10 cellular contexts compared by ENCODE assay signal in genomic region chr19:35006007-35006341, GRCh38. TPM values are rescaled to one million over a fixed set of nuclear protein-coding genes. Genes with fewer than 3 reads are reported as not detected.
DNase-seq lines count a peak whose midpoint lies in the region; ATAC-seq and TF ChIP-seq lines count a peak whose summit lies in the region.
"Not testable (repeated sequence)": the region's sequence is repeated elsewhere in the genome, so short reads cannot be mapped to it uniquely, and the experiment has no call there.
"Had no signal": no experiment of that assay in that cellular context is flagged by ENCODE, and none has a peak within 500 bp of the region (broad histone marks: within the 10 kb centered on the region; RNA-seq: fewer than 3 reads in every experiment).

No MANE protein-coding gene starts in this region.

- TF ChIP-seq EP300 in stomach (IDR thresholded peaks at IDR 0.05): not testable (repeated sequence)

- CTCF ChIA-PET in CD4-positive, alpha-beta memory T cell (lab: Charles Lee; ENCODE audit: partially characterized antibody): interaction anchor here (1.0 to 1.4 kb wide), 2 partner anchors 9 to 33 kb away, joined by 3 to 4 read pairs; no protein-coding TSS in a partner anchor
- CTCF ChIA-PET in WTC11 (lab: Charles Lee): not testable (repeated sequence)

- H3K27me3 ChIP-seq in CD4-positive, alpha-beta memory T cell (ENCODE audit: insufficient read depth, low read length); adrenal gland; stomach: not testable (repeated sequence)

- TF ChIP-seq POLR2A in adrenal gland (IDR thresholded peaks at IDR 0.05); stomach (IDR thresholded peaks at IDR 0.05): not testable (repeated sequence)

- DNase-seq in CD4-positive, alpha-beta memory T cell; WTC11 (ENCODE audit: low spot score); adrenal gland; nephron progenitor cell; stomach: not testable (repeated sequence)
- DNase-seq in Right ventricle myocardium inferior (ENCODE audit: missing footprints): peak; percentile 15

- peak overlapping the region in 6 of 7 donors; percentile 10 to 76 (median 36) for H3K27ac Mint-ChIP-seq in CD4-positive, alpha-beta memory T cell
- H3K27ac Mint-ChIP-seq in WTC11 (peak overlapping the region; percentile 72; the same call in 1 of the 2 replicates), nephron progenitor cell (peak overlapping the region; percentile 48)

- TF ChIP-seq CTCF in WTC11 (IDR thresholded peaks at IDR 0.05); adrenal gland (IDR thresholded peaks at IDR 0.05); nephron progenitor cell (IDR thresholded peaks at IDR 0.05); stomach (IDR thresholded peaks at IDR 0.05): not testable (repeated sequence)

- H3K4me3 Mint-ChIP-seq in CD4-positive, alpha-beta memory T cell; WTC11; nephron progenitor cell: not testable (repeated sequence)

- not testable (repeated sequence) for H3K9me3 Mint-ChIP-seq in CD4-positive, alpha-beta memory T cell; WTC11; nephron progenitor cell

- H3K36me3 ChIP-seq in CD4-positive, alpha-beta memory T cell (ENCODE audit: insufficient read depth, low read length): peaks cover 33% of the 10 kb centered on the region
- peaks cover 0 to 17% of the 10 kb centered on the region in 2 donors for H3K36me3 ChIP-seq in adrenal gland (replicated peaks in 1 of 2)
- H3K36me3 ChIP-seq in stomach: peaks cover 17 to 48% (median 33%) of the 10 kb centered on the region in 4 donors

- H3K36me3 Mint-ChIP-seq in CD4-positive, alpha-beta memory T cell: peaks cover 5 to 49% of the 10 kb centered on the region in 2 donors
- H3K36me3 Mint-ChIP-seq in WTC11 (peaks cover 57% of the 10 kb centered on the region), nephron progenitor cell (ENCODE audit: low read depth) (peaks cover 28% of the 10 kb centered on the region)

- intact Hi-C loops in CD4-positive, alpha-beta memory T cell (cut with micrococcal nuclease); adrenal gland (cut with DNase I); Right ventricle myocardium inferior (cut with DNase I); stomach (cut with DNase I; ENCODE audit: low total_unique reads): not testable (repeated sequence)

- not testable (repeated sequence) for H3K9me3 ChIP-seq in CD4-positive, alpha-beta memory T cell (ENCODE audit: control insufficient read depth in 1 of 2, low read length in 2 of 2); adrenal gland (replicated peaks in 1 of 3); stomach

- 43 to 66% (median 60%) methylated on average over 6 of the region's 6 CpGs for WGBS in adrenal gland, 4 donors
- 33 to 60% (median 47%) methylated on average over 5 to 6 of the region's 6 CpGs for WGBS in stomach, 5 donors

- H3K27me3 Mint-ChIP-seq in CD4-positive, alpha-beta memory T cell; WTC11 (ENCODE audit: low read depth); nephron progenitor cell (ENCODE audit: low read depth, poor library complexity): not testable (repeated sequence)

- peaks cover 60% of the 10 kb centered on the region for H3K4me1 ChIP-seq in CD4-positive, alpha-beta memory T cell (ENCODE audit: insufficient read depth, low read length)
- H3K4me1 ChIP-seq in adrenal gland (replicated peaks in 1 of 2): peaks cover 60 to 64% of the 10 kb centered on the region in 2 donors
- peaks cover 50 to 83% (median 64%) of the 10 kb centered on the region in 4 donors for H3K4me1 ChIP-seq in stomach

- ATAC-seq in WTC11, Right ventricle myocardium inferior: not testable (repeated sequence)

- H3K4me1 Mint-ChIP-seq in CD4-positive, alpha-beta memory T cell: peaks cover 41 to 78% (median 52%) of the 10 kb centered on the region in 4 donors
- peaks cover 43% of the 10 kb centered on the region for H3K4me1 Mint-ChIP-seq in WTC11
- H3K4me1 Mint-ChIP-seq in nephron progenitor cell: peaks cover 36% of the 10 kb centered on the region

- POLR2A ChIA-PET in CD4-positive, alpha-beta memory T cell (lab: Charles Lee; ENCODE audit: partially characterized antibody): interaction anchor here (1.2 to 13.7 kb wide), 3 partner anchors 6 to 14 kb away, joined by 3 to 282 read pairs (median 5); partner anchors contain the start of gene GRAMD1A
- POLR2A ChIA-PET in WTC11 (lab: Charles Lee): not testable (repeated sequence)

- not testable (repeated sequence) for H3K27ac ChIP-seq in CD4-positive, alpha-beta memory T cell (ENCODE audit: low read depth, low read length)
- H3K27ac ChIP-seq in adrenal gland (peak overlapping the region; percentile 65 to 81 (median 73)), stomach (peak overlapping the region; percentile 44 to 99 (median 59))

- H3K4me3 ChIP-seq in CD4-positive, alpha-beta memory T cell (ENCODE audit: low read length in 2 of 2); adrenal gland; stomach: not testable (repeated sequence)

RNA-seq across cellular contexts. Expression of gene GRAMD1A, which starts 5.9 kb away (rescaled TPM):
- 100 to 1,000 TPM; 205 to 221 TPM for total RNA-seq in CD4-positive, alpha-beta memory T cell
- 10 to 100 TPM; 16.3 to 55.4 TPM for polyA plus RNA-seq in CD4-positive, alpha-beta memory T cell
- total RNA-seq in WTC11 (2021) (235 to 389 TPM (median 236 TPM) in 3 replicates), adrenal gland (100 to 1,000 TPM in 1 of 8 donors, 10 to 100 TPM in 7; 42.4 to 101 (median 81.5) TPM), Right ventricle myocardium inferior (25.8 TPM), stomach (10 to 100 TPM; 39.7 to 74.1 (median 48.1) TPM)
- polyA plus RNA-seq in adrenal gland (100 to 1,000 TPM in 1 of 3 donors, 10 to 100 TPM in 2; 41.5 to 125 (median 74.9) TPM), stomach (10 to 100 TPM; 29.8 to 52.2 (median 34.4) TPM)

RNA-seq across cellular contexts. Expression of gene SCN1B, which starts 24.3 kb away (rescaled TPM):
- 1 to 10 TPM; 1.4 to 1.5 TPM for total RNA-seq in CD4-positive, alpha-beta memory T cell
- under 1 TPM in 1 of 2 donors, not detected in 1; 0.64 TPM for polyA plus RNA-seq in CD4-positive, alpha-beta memory T cell
- total RNA-seq in WTC11 (2021) (4.4 to 8.0 TPM (median 4.8 TPM) in 3 replicates), adrenal gland (10 to 100 TPM in 6 of 8 donors, 1 to 10 TPM in 2; 9.5 to 34.5 (median 15.8) TPM), Right ventricle myocardium inferior (44.3 TPM), stomach (10 to 100 TPM in 1 of 5 donors, 1 to 10 TPM in 3, not detected in 1; 1.3 to 36.6 (median 3.5) TPM)
- polyA plus RNA-seq in adrenal gland (10 to 100 TPM in 2 of 3 donors, 1 to 10 TPM in 1; 4.4 to 13.2 (median 11.6) TPM), stomach (1 to 10 TPM; 3.7 to 8.6 (median 6.1) TPM)

RNA-seq across cellular contexts. Expression of gene HPN, which starts 35.5 kb away (rescaled TPM):
- under 1 TPM in 1 of 2 experiments, not detected in 1; 0.15 TPM for total RNA-seq in CD4-positive, alpha-beta memory T cell
- polyA plus RNA-seq in CD4-positive, alpha-beta memory T cell: under 1 TPM in 1 of 2 donors, not detected in 1; 0.57 TPM
- total RNA-seq in WTC11 (2021): 20.8 to 35.5 TPM (median 34.6 TPM) in 3 replicates
- 1 to 10 TPM in 2 of 8 donors, under 1 TPM in 5, not detected in 1; 0.20 to 2.6 (median 0.87) TPM for total RNA-seq in adrenal gland
- 1 to 10 TPM in 1 of 3 donors, under 1 TPM in 1, not detected in 1; 0.88 to 1.7 TPM for polyA plus RNA-seq in adrenal gland
- total RNA-seq in Right ventricle myocardium inferior: 5.5 TPM
- 10 to 100 TPM in 4 of 5 donors, not detected in 1; 14.7 to 45.2 (median 21.9) TPM for total RNA-seq in stomach
- 10 to 100 TPM; 19.2 to 39.4 (median 33.7) TPM for polyA plus RNA-seq in stomach
- total RNA-seq: H4, SJSA1 had no signal
- polyA plus RNA-seq: CD14-positive monocyte, mammary epithelial cell had no signal

RNA-seq across cellular contexts. Expression of gene ZNF792, which starts 41.9 kb away (rescaled TPM):
- 10 to 100 TPM; 33.9 to 34.7 TPM for total RNA-seq in CD4-positive, alpha-beta memory T cell
- 10 to 100 TPM; 10.1 to 23.9 TPM for polyA plus RNA-seq in CD4-positive, alpha-beta memory T cell
- total RNA-seq in WTC11 (2021) (6.6 to 12.9 TPM (median 8.0 TPM) in 3 replicates), adrenal gland (1 to 10 TPM; 3.3 to 8.4 (median 6.8) TPM), Right ventricle myocardium inferior (3.0 TPM), stomach (10 to 100 TPM in 2 of 5 donors, 1 to 10 TPM in 2, under 1 TPM in 1; 0.87 to 14.3 (median 8.4) TPM)
- polyA plus RNA-seq in adrenal gland (1 to 10 TPM in 1 of 3 donors, under 1 TPM in 2; 0.61 to 2.1 (median 0.97) TPM), stomach (1 to 10 TPM in 1 of 3 donors, under 1 TPM in 2; 0.78 to 1.4 (median 0.87) TPM)
